ENCODE assay signal across 22 cellular contexts in the genomic region with DNA sequence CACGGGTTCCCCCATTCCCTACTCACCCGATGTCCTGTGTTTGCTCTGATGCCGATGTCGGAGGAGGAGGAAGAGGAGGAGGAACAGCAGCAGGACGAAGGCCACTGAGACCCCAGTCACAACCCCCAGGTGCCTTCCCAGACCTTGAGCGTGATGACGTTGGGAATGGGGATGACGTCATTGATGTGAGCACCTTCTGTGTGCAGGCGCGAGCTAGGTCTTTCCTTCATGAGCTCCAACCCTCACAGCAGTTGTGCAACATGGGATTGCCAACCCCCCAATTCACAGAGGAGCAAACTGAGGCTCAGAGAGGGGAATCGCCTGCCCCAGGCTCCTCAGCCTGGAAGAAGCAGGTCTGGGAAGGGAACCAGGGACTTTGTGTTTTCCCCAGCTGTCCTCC. TPM values are rescaled to one million over a fixed set of nuclear protein-coding genes. Genes with fewer than 3 reads are reported as not detected.
DNase-seq lines count a peak whose midpoint lies in the region; ATAC-seq, FAIRE-seq and TF ChIP-seq lines count a peak whose summit lies in the region.
"Had no signal": no experiment of that assay in that cellular context is flagged by ENCODE, and none has a peak within 500 bp of the region (broad histone marks: within the 10 kb centered on the region; RNA-seq: fewer than 3 reads in every experiment).

No MANE protein-coding gene starts in this region.

- H3K79me2 ChIP-seq in K562 (ENCODE audit: control insufficient read depth, insufficient read depth, low read length) = no peaks in the 10 kb centered on the region

- no peak overlapping the region for H3K9ac ChIP-seq in K562 (ENCODE audit: insufficient read depth in 1 of 2, low read depth in 2 of 2, low read length in 2 of 2)
- no peak overlapping the region for H3K9ac ChIP-seq in neuronal stem cell (ENCODE audit: low read depth, low read length, poor library complexity)

- no peak overlapping the region for H2AK5ac ChIP-seq in neuronal stem cell (ENCODE audit: low read depth, low read length)

- no peak overlapping the region for H4K91ac ChIP-seq in neuronal stem cell (ENCODE audit: low read depth, low read length, poor library complexity)

- peak overlapping the region; percentile 54 for H2BK120ac ChIP-seq in neuronal stem cell (ENCODE audit: low read depth, low read length)

- H3K79me1 ChIP-seq in neuronal stem cell (ENCODE audit: low read depth, low read length) = no peaks in the 10 kb centered on the region

- DNase-seq in K562 (ENCODE audit: extremely low read depth in 1 of 4, low spot score in 3 of 4) (no peak), glutamatergic neuron (no peak), neuronal stem cell (ENCODE audit: low spot score) (no peak), NCI-H1694 (lab: John Stamatoyannopoulos, UW) (no peak), ACHN (no peak), NCI-H1694 treated with DMSO at 0.1 percent for 48 hours (lab: John Stamatoyannopoulos, UW) (no peak), DMS53 (lab: John Stamatoyannopoulos, UW) (no peak)
- DNase-seq: BE2C; CD4-positive, alpha-beta memory T cell; DMS79 treated with DMSO at 0.1 percent for 48 hours; EL; HCEC 1CT had no signal

- peak overlapping the region; percentile 64 for H3K18ac ChIP-seq in neuronal stem cell (ENCODE audit: low read length)

- POLR2A ChIA-PET in HEK293 (lab: Yijun Ruan, JAX) (no interaction called here), K562 (lab: Yijun Ruan, JAX) (interaction anchor here (0.7 kb wide), 1 partner anchor 427 kb away, joined by 3 read pairs; no protein-coding TSS in a partner anchor)

- peak overlapping the region; percentile 41 for H2BK12ac ChIP-seq in neuronal stem cell (ENCODE audit: low read length)

- CTCF ChIA-PET in HEK293 (lab: Yijun Ruan, JAX) (interaction anchor here (0.5 to 0.7 kb wide), 2 partner anchors 110 to 1039 kb away, joined by 3 read pairs; no protein-coding TSS in a partner anchor), K562 (lab: Yijun Ruan, JAX; ENCODE audit: low intra/inter-chr PET ratio) (no interaction called here)

- no TSS peak for BruUV-seq in K562 (replicated peaks; lab: Mats Ljungman, UMichigan)

- H3K36me3 ChIP-seq in HEK293 (ENCODE audit: control insufficient read depth in 2 of 2, insufficient read depth in 1 of 2, low read length in 2 of 2) (no peaks in the 10 kb centered on the region), K562 (ENCODE audit: control insufficient read depth, insufficient read depth, low read length) (no peaks in the 10 kb centered on the region), neuronal stem cell (replicated peaks in 1 of 2; ENCODE audit: control insufficient read depth in 2 of 2, insufficient read depth in 2 of 2, low read length in 2 of 2) (no peaks in the 10 kb centered on the region)
- H3K36me3 ChIP-seq: BE2C had no signal

- no peak overlapping the region for H3K4me3 ChIP-seq in HEK293 (ENCODE audit: low read depth, low read length)
- H3K4me3 ChIP-seq in K562 = no peak overlapping the region
- H3K4me3 ChIP-seq in neuronal stem cell (ENCODE audit: low read length in 2 of 2) = no peak overlapping the region

- peaks cover 5% of the 10 kb centered on the region for H3K9me3 Mint-ChIP-seq in glutamatergic neuron (ENCODE audit: unreplicated experiment)
- H3K9me3 Mint-ChIP-seq: CD4-positive, alpha-beta memory T cell; IgD-negative memory B cell had no signal

- no peaks in the 10 kb centered on the region for H3K9me1 ChIP-seq in K562 (ENCODE audit: control insufficient read depth, insufficient read depth, low read length)

- H2BK5ac ChIP-seq in neuronal stem cell (ENCODE audit: low read length) = peak overlapping the region; percentile 53

- peaks cover 11% of the 10 kb centered on the region for H4K20me1 ChIP-seq in K562 (replicated peaks; ENCODE audit: control insufficient read depth, insufficient read depth, low read length)

- H3K27ac ChIP-seq in HEK293 (ENCODE audit: extremely low read depth, low read depth, low read length) = no peak overlapping the region
- no peak overlapping the region for H3K27ac ChIP-seq in K562 (ENCODE audit: extremely low read depth, low read depth, low read length)
- no peak overlapping the region for H3K27ac ChIP-seq in neuronal stem cell (replicated peaks; ENCODE audit: low read length)
- H3K27ac ChIP-seq: C4-2B had no signal

- H3K14ac ChIP-seq in neuronal stem cell (ENCODE audit: low read length) = peak overlapping the region; percentile 89

- peaks cover 47 to 66% of the 10 kb centered on the region in 2 experiments for H3K27me3 ChIP-seq in K562 (ENCODE audit: control insufficient read depth in 2 of 2, insufficient read depth in 2 of 2, low read length in 2 of 2)
- peaks cover 0 to 43% (median 4%) of the 10 kb centered on the region in 3 experiments for H3K27me3 ChIP-seq in neuronal stem cell (ENCODE audit: control insufficient read depth in 3 of 3, insufficient read depth in 3 of 3, low read depth in 1 of 3, low read length in 3 of 3)

- no peaks in the 10 kb centered on the region for H3K9me3 ChIP-seq in HEK293 (ENCODE audit: control insufficient read depth, insufficient read depth, low read depth, low read length)
- H3K9me3 ChIP-seq in K562 (replicated peaks; ENCODE audit: control insufficient read depth, insufficient read depth, low read depth, low read length) = no peaks in the 10 kb centered on the region
- H3K9me3 ChIP-seq in neuronal stem cell (replicated peaks in 1 of 2; ENCODE audit: control insufficient read depth in 2 of 2, insufficient read depth in 1 of 2, low read depth in 1 of 2, low read length in 2 of 2) = no peaks in the 10 kb centered on the region
- H3K9me3 ChIP-seq: BE2C had no signal

- no peak overlapping the region for H3K4ac ChIP-seq in neuronal stem cell (ENCODE audit: low read length)

- H3K4me2 ChIP-seq in K562 (ENCODE audit: insufficient read depth, low read length) (no peak overlapping the region), neuronal stem cell (ENCODE audit: insufficient read depth, low read length, poor library complexity, severe bottlenecking) (no peak overlapping the region)

- TF ChIP-seq RAD21 in K562 (CRISPR knock-in tag; conservative IDR thresholded peaks at IDR 0.05 in 1 of 2, IDR thresholded peaks at IDR 0.05 in 1 of 2) = no peak

- no peak for TF ChIP-seq POLR2A in K562 (conservative IDR thresholded peaks at IDR 0.05)

- H3K4me1 Mint-ChIP-seq in glutamatergic neuron (ENCODE audit: low read depth, unreplicated experiment) = peaks cover 11% of the 10 kb centered on the region

- H3K4me3 Mint-ChIP-seq in glutamatergic neuron (ENCODE audit: unreplicated experiment) = peak overlapping the region; percentile 52
- H3K4me3 Mint-ChIP-seq: CD4-positive, alpha-beta memory T cell had no signal

- in situ Hi-C loops in K562 (cut with MboI) = no loop called here
- in situ Hi-C loops in ACHN (cut with HindIII; ENCODE audit: low pct_ligation_motif_present, low pct_unique_long_range_greater_than_20kb, low sequenced_read_pairs) = no loop called here

- H2BK15ac ChIP-seq in neuronal stem cell (ENCODE audit: low read length) = peak overlapping the region; percentile 71

- H3K4me1 ChIP-seq in HEK293 (ENCODE audit: control insufficient read depth, insufficient read depth, low read length) (no peaks in the 10 kb centered on the region), K562 (replicated peaks in 1 of 2; ENCODE audit: control insufficient read depth in 2 of 2, insufficient read depth in 2 of 2, low read length in 2 of 2) (no peaks in the 10 kb centered on the region; a peak in 2 of 5 replicates), neuronal stem cell (ENCODE audit: control insufficient read depth in 2 of 2, insufficient read depth in 1 of 2, low read depth in 1 of 2, low read length in 2 of 2) (no peaks in the 10 kb centered on the region)
- H3K4me1 ChIP-seq: BE2C had no signal

- no peak for ATAC-seq in K562

- no peaks in the 10 kb centered on the region for H3K36me3 Mint-ChIP-seq in glutamatergic neuron (ENCODE audit: unreplicated experiment)
- H3K36me3 Mint-ChIP-seq: CD4-positive, alpha-beta memory T cell; IgD-negative memory B cell had no signal

- H4K8ac ChIP-seq in neuronal stem cell (ENCODE audit: low read depth, low read length) = no peak overlapping the region

- no peak overlapping the region for H3K27ac Mint-ChIP-seq in glutamatergic neuron (ENCODE audit: unreplicated experiment)
- H3K27ac Mint-ChIP-seq: CD4-positive, alpha-beta memory T cell; IgD-negative memory B cell had no signal

- H2AFZ ChIP-seq in K562 (ENCODE audit: low read depth, low read length) = no peak overlapping the region
- H2AFZ ChIP-seq in neuronal stem cell (ENCODE audit: low read length) = no peak overlapping the region

- intact Hi-C loops in K562 (cut with micrococcal nuclease) = no loop called here

- FAIRE-seq in K562 (lab: Jason Lieb, UNC) = peak; percentile 23
- FAIRE-seq: G401.6, GM12892, GM19239 had no signal

- H3K27me3 Mint-ChIP-seq in glutamatergic neuron (ENCODE audit: unreplicated experiment) = peaks cover 9% of the 10 kb centered on the region

- 3% methylated on average over 10 of the region's 11 CpGs for whole genome bisulfite sequencing in K562 (ENCODE audit: insufficient coverage, low coverage, missing lambda C conversion rate)
- no CpG with 5 or more reads among the region's 11 CpGs for WGBS in neuronal stem cell (ENCODE audit: extremely low coverage in 2 of 2, insufficient read length in 2 of 2, insufficient replicate concordance in 1 of 2), 2 donors

- TF ChIP-seq CTCF in HEK293 (tag by site-specific recombination; IDR thresholded peaks at IDR 0.05) (no peak), K562 (IDR thresholded peaks at IDR 0.05 in 2 of 3, conservative IDR thresholded peaks at IDR 0.05 in 1 of 3; ENCODE audit: insufficient read depth in 2 of 3, low read depth in 1 of 3, low read length in 3 of 3) (no peak), glutamatergic neuron (IDR thresholded peaks at IDR 0.05; ENCODE audit: partially characterized antibody, unreplicated experiment) (no peak)

- no peak for TF ChIP-seq EP300 in K562 (IDR thresholded peaks at IDR 0.05; ENCODE audit: low read length)

- no peak overlapping the region for H3K23ac ChIP-seq in neuronal stem cell (ENCODE audit: low read depth, low read length, poor library complexity)

RNA-seq across cellular contexts. Expression of a gene that starts 4.2 kb away (rescaled TPM):
- not detected in 2 replicates for total RNA-seq in K562 (2011; cell fraction: chromatin; rRNA removed; ENCODE audit: low replicate concordance)
- total RNA-seq in K562 (2011; cell fraction: nucleolus; rRNA removed) = not detected in 2 replicates
- not detected in 2 replicates for total RNA-seq in K562 (2011; cell fraction: nucleoplasm; rRNA removed)
- total RNA-seq in K562 (2014; rRNA removed) (not detected in 2 replicates), K562 (2014; rRNA removed; fragmentation: Illumina TruSeq; extraction: Trizol) (not detected in 2 replicates), K562 (2015; rRNA removed; fragmentation: Illumina TruSeq; extraction: Trizol) (not detected in 2 replicates), K562 (2021) (not detected in 2 replicates), glutamatergic neuron (ENCODE audit: unreplicated experiment) (0.17 TPM)
- polyA plus RNA-seq in K562 (2011; rRNA removed) (not detected in 2 replicates), K562 (2014; fragmentation: Illumina TruSeq; extraction: Trizol) (not detected in 2 replicates), K562 (2014; fragmentation: Nextera tagmentation; extraction: Ambion mirVana) (not detected), K562 (2014; rRNA removed) (not detected in 2 replicates)
- polyA plus RNA-seq in K562 (2011; cell fraction: cytosol; rRNA removed) = not detected in 2 replicates
- polyA plus RNA-seq in K562 (2011; cell fraction: nucleus; rRNA removed) = not detected in 2 replicates
- polyA plus RNA-seq in K562 (2012) = not detected in 2 replicates
- polyA minus RNA-seq in K562 (2011; rRNA and poly(A)+ RNA removed) = not detected in 2 replicates
- not detected in 2 replicates for polyA minus RNA-seq in K562 (2011; cell fraction: cytosol; rRNA and poly(A)+ RNA removed)
- not detected in 2 replicates for polyA minus RNA-seq in K562 (2011; cell fraction: nucleus; rRNA and poly(A)+ RNA removed)
- polyA plus RNA-seq in neuronal stem cell (2013, experiment 1 of 2) = not detected
- not detected for polyA plus RNA-seq in neuronal stem cell (2013, experiment 2 of 2)
- total RNA-seq: A172, H4, HT-29 had no signal
- polyA plus RNA-seq: AG04450; CD4-positive, alpha-beta memory T cell; IgD-negative memory B cell had no signal

RNA-seq across cellular contexts. Expression of a gene that starts 10.3 kb away (rescaled TPM):
- total RNA-seq in K562 (2011; cell fraction: chromatin; rRNA removed; ENCODE audit: low replicate concordance) = not detected in 2 replicates
- total RNA-seq in K562 (2011; cell fraction: nucleolus; rRNA removed) = not detected in 2 replicates
- not detected in 2 replicates for total RNA-seq in K562 (2011; cell fraction: nucleoplasm; rRNA removed)
- total RNA-seq in K562 (2014; rRNA removed) = not detected in 2 replicates
- not detected in 2 replicates for total RNA-seq in K562 (2014; rRNA removed; fragmentation: Illumina TruSeq; extraction: Trizol)
- total RNA-seq in K562 (2015; rRNA removed; fragmentation: Illumina TruSeq; extraction: Trizol) = not detected in 2 replicates
- total RNA-seq in K562 (2021) = not detected in 2 replicates
- not detected in 2 replicates for polyA plus RNA-seq in K562 (2011; rRNA removed)
- not detected in 2 replicates for polyA plus RNA-seq in K562 (2011; cell fraction: cytosol; rRNA removed)
- polyA plus RNA-seq in K562 (2011; cell fraction: nucleus; rRNA removed) = 0.07 and 0.11 TPM in 2 replicates
- polyA plus RNA-seq in K562 (2012) = 0.12 and 0.21 TPM in 2 replicates
- not detected in 2 replicates for polyA plus RNA-seq in K562 (2014; fragmentation: Illumina TruSeq; extraction: Trizol)
- polyA plus RNA-seq in K562 (2014; fragmentation: Nextera tagmentation; extraction: Ambion mirVana) = under 1 TPM in 1 of 2 experiments, not detected in 1; 0.03 TPM
- not detected in 2 replicates for polyA plus RNA-seq in K562 (2014; rRNA removed)
- polyA minus RNA-seq in K562 (2011; rRNA and poly(A)+ RNA removed) = not detected in 2 replicates
- polyA minus RNA-seq in K562 (2011; cell fraction: cytosol; rRNA and poly(A)+ RNA removed) = not detected in 2 replicates
- not detected in 2 replicates for polyA minus RNA-seq in K562 (2011; cell fraction: nucleus; rRNA and poly(A)+ RNA removed)
- total RNA-seq in glutamatergic neuron (ENCODE audit: unreplicated experiment) = not detected
- polyA plus RNA-seq in neuronal stem cell (2013, experiment 1 of 2) = not detected
- not detected for polyA plus RNA-seq in neuronal stem cell (2013, experiment 2 of 2)
- total RNA-seq: A172, H4, HT-29 had no signal
- polyA plus RNA-seq: AG04450 had no signal

RNA-seq across cellular contexts. Expression of a gene that starts 28.1 kb away (rescaled TPM):
- total RNA-seq in K562 (2011; cell fraction: chromatin; rRNA removed; ENCODE audit: low replicate concordance) = not detected in 2 replicates
- not detected in 2 replicates for total RNA-seq in K562 (2011; cell fraction: nucleolus; rRNA removed)
- total RNA-seq in K562 (2011; cell fraction: nucleoplasm; rRNA removed) = not detected in 2 replicates
- total RNA-seq in K562 (2014; rRNA removed) (not detected in 2 replicates), K562 (2014; rRNA removed; fragmentation: Illumina TruSeq; extraction: Trizol) (not detected in 2 replicates), K562 (2015; rRNA removed; fragmentation: Illumina TruSeq; extraction: Trizol) (not detected in 2 replicates), K562 (2021) (not detected in 2 replicates), glutamatergic neuron (ENCODE audit: unreplicated experiment) (0.54 TPM)
- polyA plus RNA-seq in K562 (2011; rRNA removed) (not detected in 2 replicates), K562 (2014; fragmentation: Illumina TruSeq; extraction: Trizol) (not detected in 2 replicates), K562 (2014; fragmentation: Nextera tagmentation; extraction: Ambion mirVana) (not detected), K562 (2014; rRNA removed) (not detected in 2 replicates)
- polyA plus RNA-seq in K562 (2011; cell fraction: cytosol; rRNA removed) = not detected in 2 replicates
- polyA plus RNA-seq in K562 (2011; cell fraction: nucleus; rRNA removed) = not detected in 2 replicates
- polyA plus RNA-seq in K562 (2012) = not detected in 2 replicates
- not detected in 2 replicates for polyA minus RNA-seq in K562 (2011; rRNA and poly(A)+ RNA removed)
- polyA minus RNA-seq in K562 (2011; cell fraction: cytosol; rRNA and poly(A)+ RNA removed) = not detected in 2 replicates
- not detected in 2 replicates for polyA minus RNA-seq in K562 (2011; cell fraction: nucleus; rRNA and poly(A)+ RNA removed)
- polyA plus RNA-seq in neuronal stem cell (2013, experiment 1 of 2) = not detected
- polyA plus RNA-seq in neuronal stem cell (2013, experiment 2 of 2) = not detected
- total RNA-seq: A172, H4, HT-29 had no signal
- polyA plus RNA-seq: AG04450; CD4-positive, alpha-beta memory T cell had no signal

RNA-seq across cellular contexts. Expression of a gene that starts 30.0 kb away (rescaled TPM):
- not detected in 2 replicates for total RNA-seq in K562 (2011; cell fraction: chromatin; rRNA removed; ENCODE audit: low replicate concordance)
- total RNA-seq in K562 (2011; cell fraction: nucleolus; rRNA removed) = not detected in 2 replicates
- not detected in 2 replicates for total RNA-seq in K562 (2011; cell fraction: nucleoplasm; rRNA removed)
- total RNA-seq in K562 (2014; rRNA removed) = not detected in 2 replicates
- total RNA-seq in K562 (2014; rRNA removed; fragmentation: Illumina TruSeq; extraction: Trizol) = not detected in 2 replicates
- not detected in 2 replicates for total RNA-seq in K562 (2015; rRNA removed; fragmentation: Illumina TruSeq; extraction: Trizol)
- not detected in 2 replicates for total RNA-seq in K562 (2021)
- not detected in 2 replicates for polyA plus RNA-seq in K562 (2011; rRNA removed)
- polyA plus RNA-seq in K562 (2011; cell fraction: cytosol; rRNA removed) = not detected in 2 replicates
- 0.18 TPM in 1 of 2 replicates, not detected in the other for polyA plus RNA-seq in K562 (2011; cell fraction: nucleus; rRNA removed)
- 0.21 and 0.56 TPM in 2 replicates for polyA plus RNA-seq in K562 (2012)
- not detected in 2 replicates for polyA plus RNA-seq in K562 (2014; fragmentation: Illumina TruSeq; extraction: Trizol)
- under 1 TPM in 1 of 2 experiments, not detected in 1; 0.01 TPM for polyA plus RNA-seq in K562 (2014; fragmentation: Nextera tagmentation; extraction: Ambion mirVana)
- polyA plus RNA-seq in K562 (2014; rRNA removed) = 0.09 TPM in 1 of 2 replicates, not detected in the other
- polyA minus RNA-seq in K562 (2011; rRNA and poly(A)+ RNA removed) = not detected in 2 replicates
- not detected in 2 replicates for polyA minus RNA-seq in K562 (2011; cell fraction: cytosol; rRNA and poly(A)+ RNA removed)
- polyA minus RNA-seq in K562 (2011; cell fraction: nucleus; rRNA and poly(A)+ RNA removed) = not detected in 2 replicates
- not detected for total RNA-seq in glutamatergic neuron (ENCODE audit: unreplicated experiment)
- not detected for polyA plus RNA-seq in neuronal stem cell (2013, experiment 1 of 2)
- polyA plus RNA-seq in neuronal stem cell (2013, experiment 2 of 2) = not detected
- total RNA-seq: A172, H4, HT-29 had no signal
- polyA plus RNA-seq: AG04450 had no signal

RNA-seq across cellular contexts. Expression of a gene that starts 52.2 kb away (rescaled TPM):
- 331 and 680 TPM in 2 replicates for total RNA-seq in K562 (2011; cell fraction: chromatin; rRNA removed; ENCODE audit: low replicate concordance)
- total RNA-seq in K562 (2011; cell fraction: nucleolus; rRNA removed) = 909 and 1,212 TPM in 2 replicates
- 945 and 1,251 TPM in 2 replicates for total RNA-seq in K562 (2011; cell fraction: nucleoplasm; rRNA removed)
- total RNA-seq in K562 (2014; rRNA removed) (4,156 and 4,613 TPM in 2 replicates), K562 (2014; rRNA removed; fragmentation: Illumina TruSeq; extraction: Trizol) (714 and 1,122 TPM in 2 replicates), K562 (2015; rRNA removed; fragmentation: Illumina TruSeq; extraction: Trizol) (1,777 and 1,782 TPM in 2 replicates), K562 (2021) (1,573 and 1,625 TPM in 2 replicates), glutamatergic neuron (ENCODE audit: unreplicated experiment) (557 TPM)
- polyA plus RNA-seq in K562 (2011; rRNA removed) (1,792 and 2,151 TPM in 2 replicates), K562 (2014; fragmentation: Illumina TruSeq; extraction: Trizol) (2,256 and 3,393 TPM in 2 replicates), K562 (2014; fragmentation: Nextera tagmentation; extraction: Ambion mirVana) (100 to 1,000 TPM; 456 to 490 TPM), K562 (2014; rRNA removed) (3,325 and 5,114 TPM in 2 replicates)
- polyA plus RNA-seq in K562 (2011; cell fraction: cytosol; rRNA removed) = 3,305 and 3,579 TPM in 2 replicates
- 1,541 and 1,658 TPM in 2 replicates for polyA plus RNA-seq in K562 (2011; cell fraction: nucleus; rRNA removed)
- 3,049 and 5,076 TPM in 2 replicates for polyA plus RNA-seq in K562 (2012)
- 287 and 381 TPM in 2 replicates for polyA minus RNA-seq in K562 (2011; rRNA and poly(A)+ RNA removed)
- polyA minus RNA-seq in K562 (2011; cell fraction: cytosol; rRNA and poly(A)+ RNA removed) = 464 and 517 TPM in 2 replicates
- 240 and 304 TPM in 2 replicates for polyA minus RNA-seq in K562 (2011; cell fraction: nucleus; rRNA and poly(A)+ RNA removed)
- polyA plus RNA-seq in neuronal stem cell (2013, experiment 1 of 2) = 2,591 TPM
- polyA plus RNA-seq in neuronal stem cell (2013, experiment 2 of 2) = 2,507 TPM
